2 cellular contexts compared by ENCODE assay signal in the genomic region with DNA sequence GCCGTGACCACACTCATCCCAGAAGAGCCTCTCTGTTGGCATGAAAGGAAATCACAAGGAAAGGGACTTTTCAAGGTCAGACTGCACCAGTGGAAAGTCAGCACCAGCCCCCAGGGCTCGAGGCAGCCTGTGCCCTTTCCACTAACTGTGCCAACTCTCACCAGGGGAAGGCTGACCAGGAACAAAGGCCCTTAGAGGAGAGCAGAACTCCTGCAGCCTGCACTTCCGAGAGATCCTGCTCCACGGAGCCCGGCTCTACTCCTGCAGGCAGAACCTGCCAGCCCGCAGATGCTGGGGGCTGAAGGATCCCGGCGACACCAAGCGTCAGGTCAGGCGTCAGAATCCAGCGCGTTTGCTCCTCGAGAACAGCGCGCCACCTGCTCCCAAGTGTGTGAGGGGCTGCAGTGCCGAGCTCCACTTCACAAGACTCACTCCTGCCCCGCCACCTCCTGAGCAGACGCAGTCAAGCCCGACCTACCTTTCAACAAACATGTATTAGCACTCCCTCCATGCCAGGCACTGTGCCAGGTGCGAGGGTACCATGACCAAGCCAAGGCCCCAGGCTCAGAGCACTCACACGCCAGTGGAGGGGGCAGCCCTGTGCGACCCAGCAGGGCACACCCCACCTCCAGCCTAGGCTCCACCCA.
TF ChIP-seq lines count a peak whose summit lies in the region.

No MANE protein-coding gene starts in this region.

TF ChIP-seq in Ishikawa, 13 proteins besides CTCF, POLR2A, EP300 and RAD21 (continued from another document):
- peak; percentile 97 for TF ChIP-seq NFIC (IDR thresholded peaks at IDR 0.05)
- TF ChIP-seq, protein P1, sequence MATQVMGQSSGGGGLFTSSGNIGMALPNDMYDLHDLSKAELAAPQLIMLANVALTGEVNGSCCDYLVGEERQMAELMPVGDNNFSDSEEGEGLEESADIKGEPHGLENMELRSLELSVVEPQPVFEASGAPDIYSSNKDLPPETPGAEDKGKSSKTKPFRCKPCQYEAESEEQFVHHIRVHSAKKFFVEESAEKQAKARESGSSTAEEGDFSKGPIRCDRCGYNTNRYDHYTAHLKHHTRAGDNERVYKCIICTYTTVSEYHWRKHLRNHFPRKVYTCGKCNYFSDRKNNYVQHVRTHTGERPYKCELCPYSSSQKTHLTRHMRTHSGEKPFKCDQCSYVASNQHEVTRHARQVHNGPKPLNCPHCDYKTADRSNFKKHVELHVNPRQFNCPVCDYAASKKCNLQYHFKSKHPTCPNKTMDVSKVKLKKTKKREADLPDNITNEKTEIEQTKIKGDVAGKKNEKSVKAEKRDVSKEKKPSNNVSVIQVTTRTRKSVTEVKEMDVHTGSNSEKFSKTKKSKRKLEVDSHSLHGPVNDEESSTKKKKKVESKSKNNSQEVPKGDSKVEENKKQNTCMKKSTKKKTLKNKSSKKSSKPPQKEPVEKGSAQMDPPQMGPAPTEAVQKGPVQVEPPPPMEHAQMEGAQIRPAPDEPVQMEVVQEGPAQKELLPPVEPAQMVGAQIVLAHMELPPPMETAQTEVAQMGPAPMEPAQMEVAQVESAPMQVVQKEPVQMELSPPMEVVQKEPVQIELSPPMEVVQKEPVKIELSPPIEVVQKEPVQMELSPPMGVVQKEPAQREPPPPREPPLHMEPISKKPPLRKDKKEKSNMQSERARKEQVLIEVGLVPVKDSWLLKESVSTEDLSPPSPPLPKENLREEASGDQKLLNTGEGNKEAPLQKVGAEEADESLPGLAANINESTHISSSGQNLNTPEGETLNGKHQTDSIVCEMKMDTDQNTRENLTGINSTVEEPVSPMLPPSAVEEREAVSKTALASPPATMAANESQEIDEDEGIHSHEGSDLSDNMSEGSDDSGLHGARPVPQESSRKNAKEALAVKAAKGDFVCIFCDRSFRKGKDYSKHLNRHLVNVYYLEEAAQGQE (IDR thresholded peaks at IDR 0.05; ENCODE audit: low read depth) = no peak
- TF ChIP-seq TEAD4 (IDR thresholded peaks at IDR 0.05) = peak; percentile 75
- TF ChIP-seq FOXM1 (IDR thresholded peaks at IDR 0.05; ENCODE audit: borderline replicate concordance, low read depth) = peak; percentile 82
- TF ChIP-seq, protein P2, sequence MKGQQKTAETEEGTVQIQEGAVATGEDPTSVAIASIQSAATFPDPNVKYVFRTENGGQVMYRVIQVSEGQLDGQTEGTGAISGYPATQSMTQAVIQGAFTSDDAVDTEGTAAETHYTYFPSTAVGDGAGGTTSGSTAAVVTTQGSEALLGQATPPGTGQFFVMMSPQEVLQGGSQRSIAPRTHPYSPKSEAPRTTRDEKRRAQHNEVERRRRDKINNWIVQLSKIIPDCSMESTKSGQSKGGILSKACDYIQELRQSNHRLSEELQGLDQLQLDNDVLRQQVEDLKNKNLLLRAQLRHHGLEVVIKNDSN (IDR thresholded peaks at IDR 0.05) = peak; percentile 26
- TF ChIP-seq, protein P3, sequence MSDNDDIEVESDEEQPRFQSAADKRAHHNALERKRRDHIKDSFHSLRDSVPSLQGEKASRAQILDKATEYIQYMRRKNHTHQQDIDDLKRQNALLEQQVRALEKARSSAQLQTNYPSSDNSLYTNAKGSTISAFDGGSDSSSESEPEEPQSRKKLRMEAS (IDR thresholded peaks at IDR 0.05) = peak; percentile 96
- TF ChIP-seq ZBTB7A (IDR thresholded peaks at IDR 0.05; ENCODE audit: low read depth) = peak; percentile 67
- no peak for TF ChIP-seq CEBPB (IDR thresholded peaks at IDR 0.05)
TF ChIP-seq in Ishikawa: peak in this region for 8.

TF ChIP-seq in GM12878, 131 proteins besides CTCF, POLR2A, EP300 and RAD21 (continued from another document):
- TF ChIP-seq DPF2 (IDR thresholded peaks at IDR 0.05) = no peak
- TF ChIP-seq POU2F2 (IDR thresholded peaks at IDR 0.05; ENCODE audit: borderline replicate concordance, low read depth, low read length) = no peak
- TF ChIP-seq MEF2B (IDR thresholded peaks at IDR 0.05; ENCODE audit: partially characterized antibody, poor library complexity, severe bottlenecking) = no peak
- TF ChIP-seq, protein P4, sequence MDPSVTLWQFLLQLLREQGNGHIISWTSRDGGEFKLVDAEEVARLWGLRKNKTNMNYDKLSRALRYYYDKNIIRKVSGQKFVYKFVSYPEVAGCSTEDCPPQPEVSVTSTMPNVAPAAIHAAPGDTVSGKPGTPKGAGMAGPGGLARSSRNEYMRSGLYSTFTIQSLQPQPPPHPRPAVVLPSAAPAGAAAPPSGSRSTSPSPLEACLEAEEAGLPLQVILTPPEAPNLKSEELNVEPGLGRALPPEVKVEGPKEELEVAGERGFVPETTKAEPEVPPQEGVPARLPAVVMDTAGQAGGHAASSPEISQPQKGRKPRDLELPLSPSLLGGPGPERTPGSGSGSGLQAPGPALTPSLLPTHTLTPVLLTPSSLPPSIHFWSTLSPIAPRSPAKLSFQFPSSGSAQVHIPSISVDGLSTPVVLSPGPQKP (IDR thresholded peaks at IDR 0.05; ENCODE audit: low read depth, low read length) = no peak
- TF ChIP-seq RCOR1 (conservative IDR thresholded peaks at IDR 0.05; ENCODE audit: low read depth, low read length) = no peak
- TF ChIP-seq IKZF2 (IDR thresholded peaks at IDR 0.05) = no peak
- TF ChIP-seq ZBED1 (IDR thresholded peaks at IDR 0.05; ENCODE audit: borderline replicate concordance) = no peak
- no peak for TF ChIP-seq CHD1 (IDR thresholded peaks at IDR 0.05; ENCODE audit: low read depth, low read length)
